Comparison of ENCODE assay signal across 1 cellular context in the genomic region with DNA sequence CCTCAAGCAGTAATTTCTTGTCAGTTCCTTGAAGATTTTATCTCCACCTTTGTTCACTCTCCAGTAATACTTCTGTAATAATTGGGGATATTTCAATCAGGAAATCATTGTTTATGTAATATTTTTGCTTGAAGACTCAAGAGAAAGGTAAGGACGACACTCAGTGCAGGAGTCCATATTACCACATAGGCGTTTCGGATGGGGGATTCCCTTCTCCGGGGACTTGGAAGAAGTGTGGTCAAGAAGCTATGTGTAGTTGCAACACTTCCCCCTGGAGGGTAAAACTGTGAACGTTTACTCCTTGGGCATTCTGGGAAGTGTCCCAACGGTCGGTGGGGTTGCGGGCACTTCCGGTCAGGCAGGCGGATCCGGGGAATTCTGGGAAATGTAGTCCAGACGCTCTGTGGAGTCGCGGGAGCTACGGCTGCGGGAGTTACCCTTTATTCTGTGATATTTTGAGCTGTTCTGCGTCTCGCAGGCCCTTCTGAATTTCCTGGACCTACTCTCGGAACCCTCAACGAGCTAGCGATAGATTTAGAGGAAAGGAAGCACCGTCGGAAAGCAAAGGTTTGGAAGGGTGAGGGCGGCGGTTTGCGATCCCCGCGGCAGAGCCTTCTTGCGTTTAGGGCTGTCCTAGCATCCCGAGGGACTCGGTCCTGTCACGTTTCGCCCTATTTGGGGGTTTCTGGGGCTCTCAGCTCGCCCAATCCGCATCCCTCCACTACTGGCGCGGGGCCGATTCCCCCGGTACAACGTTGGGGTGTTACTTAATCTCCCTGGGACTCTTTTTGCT.
A peak's percentile ranks its signal among the peaks of the same experiment; 100 is the strongest.
TF ChIP-seq lines count a peak whose summit lies in the region.

A gene (plus strand): TSS at position 395 of the 793 bp plus-strand sequence. CDS start 11,499 bp downstream, outside the sequence.

TF ChIP-seq in K562, 482 proteins besides CTCF, POLR2A, EP300 and RAD21 (continued from another document and continues in another):
- TF ChIP-seq, protein P1, sequence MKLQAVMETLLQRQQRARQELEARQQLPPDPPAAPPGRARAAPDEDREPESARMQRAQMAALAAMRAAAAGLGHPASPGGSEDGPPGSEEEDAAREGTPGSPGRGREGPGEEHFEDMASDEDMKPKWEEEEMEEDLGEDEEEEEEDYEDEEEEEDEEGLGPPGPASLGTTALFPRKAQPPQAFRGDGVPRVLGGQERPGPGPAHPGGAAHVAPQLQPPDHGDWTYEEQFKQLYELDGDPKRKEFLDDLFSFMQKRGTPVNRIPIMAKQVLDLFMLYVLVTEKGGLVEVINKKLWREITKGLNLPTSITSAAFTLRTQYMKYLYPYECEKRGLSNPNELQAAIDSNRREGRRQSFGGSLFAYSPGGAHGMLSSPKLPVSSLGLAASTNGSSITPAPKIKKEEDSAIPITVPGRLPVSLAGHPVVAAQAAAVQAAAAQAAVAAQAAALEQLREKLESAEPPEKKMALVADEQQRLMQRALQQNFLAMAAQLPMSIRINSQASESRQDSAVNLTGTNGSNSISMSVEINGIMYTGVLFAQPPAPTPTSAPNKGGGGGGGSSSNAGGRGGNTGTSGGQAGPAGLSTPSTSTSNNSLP (IDR thresholded peaks at IDR 0.05; ENCODE audit: borderline replicate concordance, low read depth, low read length) = no peak
- TF ChIP-seq CEBPG (CRISPR knock-in tag; IDR thresholded peaks at IDR 0.05) (peak; percentile 80), CEBPG (tag; conservative IDR thresholded peaks at IDR 0.05 in 1 of 2, IDR thresholded peaks at IDR 0.05 in 1 of 2) (peak; percentile 91 to 95), MCM7 (IDR thresholded peaks at IDR 0.05) (no peak), EP400 (IDR thresholded peaks at IDR 0.05) (peak; percentile 78), CC2D1A (IDR thresholded peaks at IDR 0.05) (peak; percentile 93), MXI1 (IDR thresholded peaks at IDR 0.05; ENCODE audit: low read depth, low read length) (no peak), NFYB (IDR thresholded peaks at IDR 0.05; ENCODE audit: extremely low read depth, insufficient read length) (no peak), SIN3A (IDR thresholded peaks at IDR 0.05; ENCODE audit: borderline replicate concordance in 2 of 2, control insufficient read depth in 1 of 2, low read depth in 2 of 2, low read length in 2 of 2) (0 out of 4 replicates have a peak, but pooled peaks of 1 of the 2 experiments have one; percentile 31), ZNF165 (CRISPR knock-in tag; IDR thresholded peaks at IDR 0.05; ENCODE audit: borderline replicate concordance) (no peak), SIX5 (IDR thresholded peaks at IDR 0.05; ENCODE audit: borderline replicate concordance in 1 of 2, insufficient read depth in 1 of 2, low read depth in 1 of 2, low read length in 2 of 2) (peak; percentile 84 to 86; a peak in 3 of 4 replicates), L3MBTL2 (IDR thresholded peaks at IDR 0.05) (peak; percentile 86), CBX1 (IDR thresholded peaks at IDR 0.05; ENCODE audit: low read depth) (peak; percentile 97), RBBP5 (IDR thresholded peaks at IDR 0.05; ENCODE audit: borderline replicate concordance, insufficient read depth, low read length, poor library complexity, severe bottlenecking) (peak; percentile 31), ZNF197 (CRISPR knock-in tag; IDR thresholded peaks at IDR 0.05; ENCODE audit: low read depth) (0 out of 2 replicates have a peak, but pooled peaks have one; percentile 82), ZEB2 (IDR thresholded peaks at IDR 0.05) (peak; percentile 53; the same call in 1 of the 2 replicates), CBFA2T2 (conservative IDR thresholded peaks at IDR 0.05) (no peak), CTBP1 (IDR thresholded peaks at IDR 0.05; ENCODE audit: borderline replicate concordance) (peak; percentile 47; the same call in 1 of the 2 replicates), CEBPB (tag; IDR thresholded peaks at IDR 0.05) (peak; percentile 98), MYBL2 (IDR thresholded peaks at IDR 0.05; ENCODE audit: low read depth) (peak; percentile 96), MYBL2 (CRISPR knock-in tag; IDR thresholded peaks at IDR 0.05; ENCODE audit: borderline replicate concordance) (no peak), GABPA (tag; conservative IDR thresholded peaks at IDR 0.05; ENCODE audit: low read depth) (peak; percentile 96), KLF6 (CRISPR knock-in tag; IDR thresholded peaks at IDR 0.05; ENCODE audit: borderline replicate concordance) (0 out of 2 replicates have a peak, but pooled peaks have one; percentile 36), ZNF707 (CRISPR knock-in tag; conservative IDR thresholded peaks at IDR 0.05) (no peak), ELF1 (tag; IDR thresholded peaks at IDR 0.05) (peak; percentile 95), GABPB1 (CRISPR knock-in tag; IDR thresholded peaks at IDR 0.05) (peak; percentile 95), CXXC5 (CRISPR knock-in tag; IDR thresholded peaks at IDR 0.05) (peak; percentile 81), ATF7 (IDR thresholded peaks at IDR 0.05) (peak; percentile 77), SPI1 (IDR thresholded peaks at IDR 0.05; ENCODE audit: borderline replicate concordance, low read depth, low read length) (peak; percentile 70; the same call in 1 of the 2 replicates), ETV5 (CRISPR knock-in tag; IDR thresholded peaks at IDR 0.05; ENCODE audit: low read depth) (peak; percentile 82)
- TF ChIP-seq, protein P2, sequence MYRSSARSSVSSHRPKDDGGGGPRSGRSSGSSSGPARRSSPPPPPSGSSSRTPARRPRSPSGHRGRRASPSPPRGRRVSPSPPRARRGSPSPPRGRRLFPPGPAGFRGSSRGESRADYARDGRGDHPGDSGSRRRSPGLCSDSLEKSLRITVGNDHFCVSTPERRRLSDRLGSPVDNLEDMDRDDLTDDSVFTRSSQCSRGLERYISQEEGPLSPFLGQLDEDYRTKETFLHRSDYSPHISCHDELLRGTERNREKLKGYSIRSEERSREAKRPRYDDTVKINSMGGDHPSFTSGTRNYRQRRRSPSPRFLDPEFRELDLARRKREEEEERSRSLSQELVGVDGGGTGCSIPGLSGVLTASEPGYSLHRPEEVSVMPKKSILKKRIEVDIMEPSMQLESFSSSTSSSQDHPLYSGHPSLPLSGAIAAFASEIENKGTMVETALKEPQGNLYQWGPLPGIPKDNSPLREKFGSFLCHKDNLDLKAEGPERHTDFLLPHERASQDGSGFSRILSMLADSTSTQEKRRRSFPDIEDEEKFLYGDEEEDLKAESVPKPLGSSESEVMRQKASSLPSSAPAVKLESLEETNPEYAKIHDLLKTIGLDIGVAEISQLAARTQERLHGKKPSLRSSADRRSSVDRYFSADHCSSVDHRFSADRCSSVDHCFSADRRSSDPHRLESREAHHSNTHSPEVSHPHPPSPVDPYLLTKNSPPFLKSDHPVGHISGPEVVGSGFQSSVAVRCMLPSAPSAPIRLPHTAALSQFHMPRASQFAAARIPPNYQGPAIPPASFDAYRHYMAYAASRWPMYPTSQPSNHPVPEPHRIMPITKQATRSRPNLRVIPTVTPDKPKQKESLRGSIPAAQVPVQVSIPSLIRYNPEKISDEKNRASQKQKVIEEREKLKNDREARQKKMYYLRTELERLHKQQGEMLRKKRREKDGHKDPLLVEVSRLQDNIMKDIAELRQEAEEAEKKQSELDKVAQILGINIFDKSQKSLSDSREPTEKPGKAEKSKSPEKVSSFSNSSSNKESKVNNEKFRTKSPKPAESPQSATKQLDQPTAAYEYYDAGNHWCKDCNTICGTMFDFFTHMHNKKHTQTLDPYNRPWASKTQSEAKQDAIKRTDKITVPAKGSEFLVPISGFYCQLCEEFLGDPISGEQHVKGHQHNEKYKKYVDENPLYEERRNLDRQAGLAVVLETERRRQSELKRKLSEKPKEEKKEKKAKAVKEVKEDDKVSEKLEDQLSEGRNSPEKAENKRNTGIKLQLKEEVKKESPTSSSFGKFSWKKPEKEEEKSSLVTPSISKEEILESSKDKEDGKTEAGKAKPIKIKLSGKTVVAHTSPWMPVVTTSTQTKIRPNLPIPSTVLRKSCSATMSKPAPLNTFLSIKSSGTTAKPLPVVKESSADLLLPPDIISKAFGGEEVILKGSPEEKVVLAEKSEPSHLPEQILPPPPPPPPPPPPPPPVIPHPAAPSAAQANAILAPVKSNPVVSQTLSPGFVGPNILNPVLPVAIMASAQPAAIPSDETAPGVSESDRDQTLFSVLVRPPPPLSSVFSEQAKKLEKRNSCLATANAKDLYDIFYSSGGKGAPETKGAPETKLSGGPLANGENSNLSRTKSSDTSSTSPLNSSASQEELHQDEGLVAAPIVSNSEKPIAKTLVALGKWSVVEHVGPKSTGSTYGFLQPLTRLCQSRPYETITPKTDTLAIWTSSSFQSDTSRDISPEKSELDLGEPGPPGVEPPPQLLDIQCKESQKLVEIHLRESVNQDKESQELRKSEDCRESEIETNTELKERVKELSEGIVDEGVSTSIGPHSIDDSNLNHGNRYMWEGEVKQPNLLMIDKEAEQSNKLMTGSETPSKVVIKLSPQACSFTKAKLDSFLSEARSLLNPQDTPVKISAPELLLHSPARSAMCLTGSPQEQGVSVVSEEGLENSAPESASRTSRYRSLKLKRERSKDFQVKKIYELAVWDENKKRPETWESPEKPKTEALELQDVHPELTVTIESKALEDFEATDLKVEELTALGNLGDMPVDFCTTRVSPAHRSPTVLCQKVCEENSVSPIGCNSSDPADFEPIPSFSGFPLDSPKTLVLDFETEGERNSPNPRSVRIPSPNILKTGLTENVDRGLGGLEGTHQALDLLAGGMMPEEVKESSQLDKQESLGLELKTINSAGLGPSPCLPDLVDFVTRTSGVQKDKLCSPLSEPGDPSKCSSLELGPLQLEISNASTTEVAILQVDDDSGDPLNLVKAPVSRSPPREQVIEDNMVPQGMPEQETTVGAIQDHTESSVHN (IDR thresholded peaks at IDR 0.05; ENCODE audit: borderline replicate concordance in 1 of 2, low read depth in 1 of 2) = peak in 1 of 2 experiments; percentile 21; a peak in 1 of 4 replicates
- TF ChIP-seq, protein P3, sequence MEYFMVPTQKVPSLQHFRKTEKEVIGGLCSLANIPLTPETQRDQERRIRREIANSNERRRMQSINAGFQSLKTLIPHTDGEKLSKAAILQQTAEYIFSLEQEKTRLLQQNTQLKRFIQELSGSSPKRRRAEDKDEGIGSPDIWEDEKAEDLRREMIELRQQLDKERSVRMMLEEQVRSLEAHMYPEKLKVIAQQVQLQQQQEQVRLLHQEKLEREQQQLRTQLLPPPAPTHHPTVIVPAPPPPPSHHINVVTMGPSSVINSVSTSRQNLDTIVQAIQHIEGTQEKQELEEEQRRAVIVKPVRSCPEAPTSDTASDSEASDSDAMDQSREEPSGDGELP (CRISPR knock-in tag; IDR thresholded peaks at IDR 0.05; ENCODE audit: borderline replicate concordance) = peak; percentile 62; the same call in 1 of the 2 replicates
- TF ChIP-seq, protein P4, sequence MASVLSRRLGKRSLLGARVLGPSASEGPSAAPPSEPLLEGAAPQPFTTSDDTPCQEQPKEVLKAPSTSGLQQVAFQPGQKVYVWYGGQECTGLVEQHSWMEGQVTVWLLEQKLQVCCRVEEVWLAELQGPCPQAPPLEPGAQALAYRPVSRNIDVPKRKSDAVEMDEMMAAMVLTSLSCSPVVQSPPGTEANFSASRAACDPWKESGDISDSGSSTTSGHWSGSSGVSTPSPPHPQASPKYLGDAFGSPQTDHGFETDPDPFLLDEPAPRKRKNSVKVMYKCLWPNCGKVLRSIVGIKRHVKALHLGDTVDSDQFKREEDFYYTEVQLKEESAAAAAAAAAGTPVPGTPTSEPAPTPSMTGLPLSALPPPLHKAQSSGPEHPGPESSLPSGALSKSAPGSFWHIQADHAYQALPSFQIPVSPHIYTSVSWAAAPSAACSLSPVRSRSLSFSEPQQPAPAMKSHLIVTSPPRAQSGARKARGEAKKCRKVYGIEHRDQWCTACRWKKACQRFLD (CRISPR knock-in tag; IDR thresholded peaks at IDR 0.05) = 0 out of 2 replicates have a peak, but pooled peaks have one; percentile 32
- TF ChIP-seq, protein P5, sequence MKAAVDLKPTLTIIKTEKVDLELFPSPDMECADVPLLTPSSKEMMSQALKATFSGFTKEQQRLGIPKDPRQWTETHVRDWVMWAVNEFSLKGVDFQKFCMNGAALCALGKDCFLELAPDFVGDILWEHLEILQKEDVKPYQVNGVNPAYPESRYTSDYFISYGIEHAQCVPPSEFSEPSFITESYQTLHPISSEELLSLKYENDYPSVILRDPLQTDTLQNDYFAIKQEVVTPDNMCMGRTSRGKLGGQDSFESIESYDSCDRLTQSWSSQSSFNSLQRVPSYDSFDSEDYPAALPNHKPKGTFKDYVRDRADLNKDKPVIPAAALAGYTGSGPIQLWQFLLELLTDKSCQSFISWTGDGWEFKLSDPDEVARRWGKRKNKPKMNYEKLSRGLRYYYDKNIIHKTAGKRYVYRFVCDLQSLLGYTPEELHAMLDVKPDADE (conservative IDR thresholded peaks at IDR 0.05; ENCODE audit: control insufficient read depth, low read depth, low read length) = peak; percentile 86
